ENCODE assay signal across 1 cellular context in the genomic region with DNA sequence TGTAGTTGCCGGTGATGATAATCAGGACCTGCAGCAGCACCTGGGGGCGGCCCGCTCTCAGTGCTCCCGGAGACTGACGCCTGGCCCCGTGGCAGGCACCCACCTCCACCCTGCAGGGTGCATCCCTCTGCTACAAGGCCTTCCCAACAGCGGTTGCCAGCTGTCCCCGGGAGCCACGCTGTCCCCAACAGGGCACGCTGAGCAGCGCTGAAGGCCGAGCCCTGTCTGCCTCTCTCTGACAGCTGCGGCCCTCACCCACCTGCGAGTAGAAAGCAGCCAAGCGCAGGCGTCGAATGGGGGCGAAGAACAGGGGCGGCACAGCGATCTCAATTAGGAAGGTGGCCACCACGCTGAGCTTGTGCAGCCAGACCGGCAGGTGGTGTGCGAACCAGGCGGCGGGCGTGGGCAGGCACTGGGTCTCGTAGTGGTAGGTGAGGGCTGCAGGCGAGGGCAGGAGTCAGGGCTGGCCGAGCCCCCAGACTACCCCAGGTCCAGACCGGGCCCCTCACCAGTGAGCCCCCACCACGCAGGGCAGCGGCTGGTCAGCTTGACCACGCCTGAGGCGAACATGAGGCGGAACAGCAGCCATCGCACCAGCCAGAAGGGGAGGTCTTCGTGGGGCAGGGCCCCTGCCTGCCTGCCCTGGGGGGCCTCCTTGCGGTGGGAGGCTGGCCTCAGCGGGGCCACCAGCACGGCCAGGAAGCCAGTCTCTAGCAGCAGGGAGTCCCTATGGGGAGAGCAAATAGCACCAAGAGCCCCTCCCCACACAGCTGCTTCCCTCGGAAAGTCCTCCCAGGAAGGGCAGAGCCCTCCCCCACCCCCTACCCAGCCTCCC.
TF ChIP-seq lines count a peak whose summit lies in the region.

No MANE protein-coding gene starts in this region.

TF ChIP-seq in H1, 55 proteins besides CTCF, POLR2A, EP300 and RAD21:
- TF ChIP-seq YY1 (IDR thresholded peaks at IDR 0.05; ENCODE audit: low read depth, low read length), result no peak
- TF ChIP-seq, protein P1, sequence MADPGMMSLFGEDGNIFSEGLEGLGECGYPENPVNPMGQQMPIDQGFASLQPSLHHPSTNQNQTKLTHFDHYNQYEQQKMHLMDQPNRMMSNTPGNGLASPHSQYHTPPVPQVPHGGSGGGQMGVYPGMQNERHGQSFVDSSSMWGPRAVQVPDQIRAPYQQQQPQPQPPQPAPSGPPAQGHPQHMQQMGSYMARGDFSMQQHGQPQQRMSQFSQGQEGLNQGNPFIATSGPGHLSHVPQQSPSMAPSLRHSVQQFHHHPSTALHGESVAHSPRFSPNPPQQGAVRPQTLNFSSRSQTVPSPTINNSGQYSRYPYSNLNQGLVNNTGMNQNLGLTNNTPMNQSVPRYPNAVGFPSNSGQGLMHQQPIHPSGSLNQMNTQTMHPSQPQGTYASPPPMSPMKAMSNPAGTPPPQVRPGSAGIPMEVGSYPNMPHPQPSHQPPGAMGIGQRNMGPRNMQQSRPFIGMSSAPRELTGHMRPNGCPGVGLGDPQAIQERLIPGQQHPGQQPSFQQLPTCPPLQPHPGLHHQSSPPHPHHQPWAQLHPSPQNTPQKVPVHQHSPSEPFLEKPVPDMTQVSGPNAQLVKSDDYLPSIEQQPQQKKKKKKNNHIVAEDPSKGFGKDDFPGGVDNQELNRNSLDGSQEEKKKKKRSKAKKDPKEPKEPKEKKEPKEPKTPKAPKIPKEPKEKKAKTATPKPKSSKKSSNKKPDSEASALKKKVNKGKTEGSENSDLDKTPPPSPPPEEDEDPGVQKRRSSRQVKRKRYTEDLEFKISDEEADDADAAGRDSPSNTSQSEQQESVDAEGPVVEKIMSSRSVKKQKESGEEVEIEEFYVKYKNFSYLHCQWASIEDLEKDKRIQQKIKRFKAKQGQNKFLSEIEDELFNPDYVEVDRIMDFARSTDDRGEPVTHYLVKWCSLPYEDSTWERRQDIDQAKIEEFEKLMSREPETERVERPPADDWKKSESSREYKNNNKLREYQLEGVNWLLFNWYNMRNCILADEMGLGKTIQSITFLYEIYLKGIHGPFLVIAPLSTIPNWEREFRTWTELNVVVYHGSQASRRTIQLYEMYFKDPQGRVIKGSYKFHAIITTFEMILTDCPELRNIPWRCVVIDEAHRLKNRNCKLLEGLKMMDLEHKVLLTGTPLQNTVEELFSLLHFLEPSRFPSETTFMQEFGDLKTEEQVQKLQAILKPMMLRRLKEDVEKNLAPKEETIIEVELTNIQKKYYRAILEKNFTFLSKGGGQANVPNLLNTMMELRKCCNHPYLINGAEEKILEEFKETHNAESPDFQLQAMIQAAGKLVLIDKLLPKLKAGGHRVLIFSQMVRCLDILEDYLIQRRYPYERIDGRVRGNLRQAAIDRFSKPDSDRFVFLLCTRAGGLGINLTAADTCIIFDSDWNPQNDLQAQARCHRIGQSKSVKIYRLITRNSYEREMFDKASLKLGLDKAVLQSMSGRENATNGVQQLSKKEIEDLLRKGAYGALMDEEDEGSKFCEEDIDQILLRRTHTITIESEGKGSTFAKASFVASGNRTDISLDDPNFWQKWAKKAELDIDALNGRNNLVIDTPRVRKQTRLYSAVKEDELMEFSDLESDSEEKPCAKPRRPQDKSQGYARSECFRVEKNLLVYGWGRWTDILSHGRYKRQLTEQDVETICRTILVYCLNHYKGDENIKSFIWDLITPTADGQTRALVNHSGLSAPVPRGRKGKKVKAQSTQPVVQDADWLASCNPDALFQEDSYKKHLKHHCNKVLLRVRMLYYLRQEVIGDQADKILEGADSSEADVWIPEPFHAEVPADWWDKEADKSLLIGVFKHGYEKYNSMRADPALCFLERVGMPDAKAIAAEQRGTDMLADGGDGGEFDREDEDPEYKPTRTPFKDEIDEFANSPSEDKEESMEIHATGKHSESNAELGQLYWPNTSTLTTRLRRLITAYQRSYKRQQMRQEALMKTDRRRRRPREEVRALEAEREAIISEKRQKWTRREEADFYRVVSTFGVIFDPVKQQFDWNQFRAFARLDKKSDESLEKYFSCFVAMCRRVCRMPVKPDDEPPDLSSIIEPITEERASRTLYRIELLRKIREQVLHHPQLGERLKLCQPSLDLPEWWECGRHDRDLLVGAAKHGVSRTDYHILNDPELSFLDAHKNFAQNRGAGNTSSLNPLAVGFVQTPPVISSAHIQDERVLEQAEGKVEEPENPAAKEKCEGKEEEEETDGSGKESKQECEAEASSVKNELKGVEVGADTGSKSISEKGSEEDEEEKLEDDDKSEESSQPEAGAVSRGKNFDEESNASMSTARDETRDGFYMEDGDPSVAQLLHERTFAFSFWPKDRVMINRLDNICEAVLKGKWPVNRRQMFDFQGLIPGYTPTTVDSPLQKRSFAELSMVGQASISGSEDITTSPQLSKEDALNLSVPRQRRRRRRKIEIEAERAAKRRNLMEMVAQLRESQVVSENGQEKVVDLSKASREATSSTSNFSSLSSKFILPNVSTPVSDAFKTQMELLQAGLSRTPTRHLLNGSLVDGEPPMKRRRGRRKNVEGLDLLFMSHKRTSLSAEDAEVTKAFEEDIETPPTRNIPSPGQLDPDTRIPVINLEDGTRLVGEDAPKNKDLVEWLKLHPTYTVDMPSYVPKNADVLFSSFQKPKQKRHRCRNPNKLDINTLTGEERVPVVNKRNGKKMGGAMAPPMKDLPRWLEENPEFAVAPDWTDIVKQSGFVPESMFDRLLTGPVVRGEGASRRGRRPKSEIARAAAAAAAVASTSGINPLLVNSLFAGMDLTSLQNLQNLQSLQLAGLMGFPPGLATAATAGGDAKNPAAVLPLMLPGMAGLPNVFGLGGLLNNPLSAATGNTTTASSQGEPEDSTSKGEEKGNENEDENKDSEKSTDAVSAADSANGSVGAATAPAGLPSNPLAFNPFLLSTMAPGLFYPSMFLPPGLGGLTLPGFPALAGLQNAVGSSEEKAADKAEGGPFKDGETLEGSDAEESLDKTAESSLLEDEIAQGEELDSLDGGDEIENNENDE (IDR thresholded peaks at IDR 0.05; ENCODE audit: insufficient replicate concordance, low read length), result no peak
- TF ChIP-seq RNF2 (IDR thresholded peaks at IDR 0.05; ENCODE audit: borderline replicate concordance, low read depth, low read length, missing control alignments, poor library complexity, severe bottlenecking), result no peak
- TF ChIP-seq SP4 (IDR thresholded peaks at IDR 0.05; ENCODE audit: low read length), result no peak
- TF ChIP-seq CREB1 (IDR thresholded peaks at IDR 0.05), result no peak
- TF ChIP-seq, protein P2, sequence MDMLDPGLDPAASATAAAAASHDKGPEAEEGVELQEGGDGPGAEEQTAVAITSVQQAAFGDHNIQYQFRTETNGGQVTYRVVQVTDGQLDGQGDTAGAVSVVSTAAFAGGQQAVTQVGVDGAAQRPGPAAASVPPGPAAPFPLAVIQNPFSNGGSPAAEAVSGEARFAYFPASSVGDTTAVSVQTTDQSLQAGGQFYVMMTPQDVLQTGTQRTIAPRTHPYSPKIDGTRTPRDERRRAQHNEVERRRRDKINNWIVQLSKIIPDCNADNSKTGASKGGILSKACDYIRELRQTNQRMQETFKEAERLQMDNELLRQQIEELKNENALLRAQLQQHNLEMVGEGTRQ (IDR thresholded peaks at IDR 0.05; ENCODE audit: low read length), result no peak
- no peak for TF ChIP-seq CBX5 (IDR thresholded peaks at IDR 0.05; ENCODE audit: low read depth, low read length)
- no peak for TF ChIP-seq TBP (IDR thresholded peaks at IDR 0.05; ENCODE audit: low read depth, low read length)
- no peak for TF ChIP-seq KDM4A (IDR thresholded peaks at IDR 0.05; ENCODE audit: low read depth, low read length, severe bottlenecking)
- TF ChIP-seq SIX5 (IDR thresholded peaks at IDR 0.05; ENCODE audit: low read depth, low read length), result no peak
- TF ChIP-seq GABPA (IDR thresholded peaks at IDR 0.05; ENCODE audit: borderline replicate concordance, insufficient read depth, low read length), result no peak
